1 cellular context compared by ENCODE assay signal in genomic region chr7:4683884-4684565, GRCh38.
TF ChIP-seq lines count a peak whose summit lies in the region.

No MANE protein-coding gene starts in this region.

TF ChIP-seq in Ishikawa, 13 proteins besides CTCF, POLR2A, EP300 and RAD21 (continued from another document):
- TF ChIP-seq FOXM1 (IDR thresholded peaks at IDR 0.05; ENCODE audit: borderline replicate concordance, low read depth) (no peak), EGR1 (IDR thresholded peaks at IDR 0.05) (no peak), TCF12 (IDR thresholded peaks at IDR 0.05; ENCODE audit: low read depth) (peak; percentile 44; the same call in 1 of the 2 replicates), CEBPB (IDR thresholded peaks at IDR 0.05) (no peak)
- TF ChIP-seq, protein P1, sequence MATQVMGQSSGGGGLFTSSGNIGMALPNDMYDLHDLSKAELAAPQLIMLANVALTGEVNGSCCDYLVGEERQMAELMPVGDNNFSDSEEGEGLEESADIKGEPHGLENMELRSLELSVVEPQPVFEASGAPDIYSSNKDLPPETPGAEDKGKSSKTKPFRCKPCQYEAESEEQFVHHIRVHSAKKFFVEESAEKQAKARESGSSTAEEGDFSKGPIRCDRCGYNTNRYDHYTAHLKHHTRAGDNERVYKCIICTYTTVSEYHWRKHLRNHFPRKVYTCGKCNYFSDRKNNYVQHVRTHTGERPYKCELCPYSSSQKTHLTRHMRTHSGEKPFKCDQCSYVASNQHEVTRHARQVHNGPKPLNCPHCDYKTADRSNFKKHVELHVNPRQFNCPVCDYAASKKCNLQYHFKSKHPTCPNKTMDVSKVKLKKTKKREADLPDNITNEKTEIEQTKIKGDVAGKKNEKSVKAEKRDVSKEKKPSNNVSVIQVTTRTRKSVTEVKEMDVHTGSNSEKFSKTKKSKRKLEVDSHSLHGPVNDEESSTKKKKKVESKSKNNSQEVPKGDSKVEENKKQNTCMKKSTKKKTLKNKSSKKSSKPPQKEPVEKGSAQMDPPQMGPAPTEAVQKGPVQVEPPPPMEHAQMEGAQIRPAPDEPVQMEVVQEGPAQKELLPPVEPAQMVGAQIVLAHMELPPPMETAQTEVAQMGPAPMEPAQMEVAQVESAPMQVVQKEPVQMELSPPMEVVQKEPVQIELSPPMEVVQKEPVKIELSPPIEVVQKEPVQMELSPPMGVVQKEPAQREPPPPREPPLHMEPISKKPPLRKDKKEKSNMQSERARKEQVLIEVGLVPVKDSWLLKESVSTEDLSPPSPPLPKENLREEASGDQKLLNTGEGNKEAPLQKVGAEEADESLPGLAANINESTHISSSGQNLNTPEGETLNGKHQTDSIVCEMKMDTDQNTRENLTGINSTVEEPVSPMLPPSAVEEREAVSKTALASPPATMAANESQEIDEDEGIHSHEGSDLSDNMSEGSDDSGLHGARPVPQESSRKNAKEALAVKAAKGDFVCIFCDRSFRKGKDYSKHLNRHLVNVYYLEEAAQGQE (IDR thresholded peaks at IDR 0.05; ENCODE audit: low read depth) = no peak
